11 cellular contexts compared by ENCODE assay signal in genomic region chr4:152972821-152973613, GRCh38. TPM values are rescaled to one million over a fixed set of nuclear protein-coding genes. Genes with fewer than 3 reads are reported as not detected.
DNase-seq lines count a peak whose midpoint lies in the region; ATAC-seq and TF ChIP-seq lines count a peak whose summit lies in the region.
"Had no signal": no experiment of that assay in that cellular context is flagged by ENCODE, and none has a peak within 500 bp of the region (broad histone marks: within the 10 kb centered on the region; RNA-seq: fewer than 3 reads in every experiment).

No MANE protein-coding gene starts in this region.

- POLR2A ChIA-PET in CD4-positive, alpha-beta T cell (lab: Charles Lee): no interaction called here

- no peaks in the 10 kb centered on the region for H3K27me3 Mint-ChIP-seq in H9 (ENCODE audit: low read depth)
- no peaks in the 10 kb centered on the region for H3K27me3 Mint-ChIP-seq in CD4-positive, alpha-beta T cell
- H3K27me3 Mint-ChIP-seq: stimulated activated naive CD8-positive, alpha-beta T cell treated with anti-CD3 and anti-CD28 coated beads, Interleukin-15, Interleukin-2, amounts not matched to agents 100 ng/mL and 50 ng/mL, for 24 hours had no signal

- no peaks in the 10 kb centered on the region for H3K9me3 Mint-ChIP-seq in H9
- H3K9me3 Mint-ChIP-seq in CD4-positive, alpha-beta T cell: no peaks in the 10 kb centered on the region
- H3K9me3 Mint-ChIP-seq: stimulated activated naive CD8-positive, alpha-beta T cell treated with anti-CD3 and anti-CD28 coated beads, Interleukin-15, Interleukin-2, amounts not matched to agents 100 ng/mL and 50 ng/mL, for 24 hours had no signal

- no peak overlapping the region for H4K5ac ChIP-seq in H9 (ENCODE audit: insufficient read length, low read depth, low read length)

- no peak overlapping the region for H3K14ac ChIP-seq in H9 (ENCODE audit: insufficient read depth, low read length)

- H2BK20ac ChIP-seq in H9 (ENCODE audit: low read depth, low read length, poor library complexity, severe bottlenecking): no peak overlapping the region

- ATAC-seq in right cardiac atrium: peak; percentile 51 to 56
- ATAC-seq in CD4-positive, alpha-beta T cell (ENCODE audit: poor library complexity): no peak
- ATAC-seq in HG02884 (IDR thresholded peaks at IDR 0.05; ENCODE audit: unreplicated experiment): no peak
- no peak for ATAC-seq in HG03521 (IDR thresholded peaks at IDR 0.05; ENCODE audit: unreplicated experiment)
- ATAC-seq: HepG2 had no signal

- no peaks in the 10 kb centered on the region for H3K79me2 ChIP-seq in H9 (ENCODE audit: insufficient read depth, low read length)

- intact Hi-C loops in right cardiac atrium (cut with DNase I): no loop called here
- intact Hi-C loops in CD4-positive, alpha-beta T cell (cut with DNase I, micrococcal nuclease): no loop called here

- H2BK120ac ChIP-seq in H9 (ENCODE audit: low read depth, low read length, poor library complexity, severe bottlenecking): no peak overlapping the region

- H4K91ac ChIP-seq in H9 (ENCODE audit: insufficient read length, low read depth, low read length): no peak overlapping the region

- H3K23ac ChIP-seq in H9 (ENCODE audit: insufficient read length, low read depth, low read length): no peak overlapping the region

- H3K23me2 ChIP-seq in H9 (ENCODE audit: insufficient read length, low read depth, low read length, poor library complexity, severe bottlenecking): no peaks in the 10 kb centered on the region

- H4K8ac ChIP-seq in H9 (replicated peaks; ENCODE audit: insufficient read length, low read depth, low read length): no peak overlapping the region

- H2BK15ac ChIP-seq in H9 (ENCODE audit: low read depth, low read length): no peak overlapping the region

- H3T11ph ChIP-seq in H9 (ENCODE audit: low read length): no peak overlapping the region

- no peak overlapping the region for H3K4ac ChIP-seq in H9 (ENCODE audit: low read depth, low read length)

- no peaks in the 10 kb centered on the region for H3K27me3 ChIP-seq in H9 (ENCODE audit: insufficient read depth, low read length)
- H3K27me3 ChIP-seq in right cardiac atrium (ENCODE audit: control insufficient read depth, insufficient read depth): no peaks in the 10 kb centered on the region
- H3K27me3 ChIP-seq in CD4-positive, alpha-beta T cell (ENCODE audit: control insufficient read depth, insufficient read depth, low read length): no peaks in the 10 kb centered on the region

- H3K9me3 ChIP-seq in H9 (ENCODE audit: control insufficient read depth, low read depth, low read length) (no peaks in the 10 kb centered on the region), right cardiac atrium (ENCODE audit: control insufficient read depth, low read length) (no peaks in the 10 kb centered on the region)
- no peaks in the 10 kb centered on the region for H3K9me3 ChIP-seq in CD4-positive, alpha-beta T cell (ENCODE audit: control insufficient read depth, low read length)

- no peak overlapping the region for H3K4me3 ChIP-seq in right cardiac atrium (ENCODE audit: low read length)

- no peaks in the 10 kb centered on the region for H3K4me1 Mint-ChIP-seq in H9
- H3K4me1 Mint-ChIP-seq in CD4-positive, alpha-beta T cell (ENCODE audit: low read depth): no peaks in the 10 kb centered on the region

- DNase-seq in H9 (peak; percentile 16), amniotic stem cell (lab: John Stamatoyannopoulos, UW) (peak; percentile 87), right cardiac atrium (peak in 1 of 3 donors; percentile 48), stromal cell of bone marrow (ENCODE audit: low read depth) (peak; percentile 92), NCI-H1436 treated with DMSO at 0.1 percent for 48 hours (lab: John Stamatoyannopoulos, UW) (no peak)
- DNase-seq in CD4-positive, alpha-beta T cell: no peak
- DNase-seq: GF-D8 had no signal

- H3K4me1 ChIP-seq in H9 (ENCODE audit: insufficient read depth, low read length) (no peaks in the 10 kb centered on the region), right cardiac atrium (ENCODE audit: control insufficient read depth, insufficient read depth, low read length) (no peaks in the 10 kb centered on the region)

- no peak overlapping the region for H2BK12ac ChIP-seq in H9 (ENCODE audit: insufficient read length, low read depth, low read length)

- H4K20me1 ChIP-seq in H9 (ENCODE audit: control insufficient read depth, insufficient read depth, insufficient read length): no peaks in the 10 kb centered on the region

- CTCF ChIA-PET in CD4-positive, alpha-beta T cell (lab: Charles Lee): no interaction called here

- no peak overlapping the region for H2AK5ac ChIP-seq in H9 (ENCODE audit: insufficient read length, low read length)

- no peak overlapping the region for H2AFZ ChIP-seq in H9 (ENCODE audit: low read length)

- no CpG with 5 or more reads among the region's 11 CpGs for WGBS in H9 (ENCODE audit: extremely low coverage, insufficient read length, low lambda C conversion rate)
- 73% methylated on average over 11 of the region's 11 CpGs for WGBS in right cardiac atrium

- H3K4me3 Mint-ChIP-seq in H9: no peak overlapping the region
- H3K4me3 Mint-ChIP-seq in CD4-positive, alpha-beta T cell: no peak overlapping the region
- H3K4me3 Mint-ChIP-seq: stimulated activated naive CD8-positive, alpha-beta T cell treated with anti-CD3 and anti-CD28 coated beads, Interleukin-15, Interleukin-2, amounts not matched to agents 100 ng/mL and 50 ng/mL, for 24 hours had no signal

- H3K36me3 Mint-ChIP-seq in H9 (ENCODE audit: insufficient read depth in 1 of 3, low read depth in 3 of 3): peaks cover 44 to 80% (median 70%) of the 10 kb centered on the region in 3 experiments; a peak in 6 of 7 replicates
- H3K36me3 Mint-ChIP-seq in CD4-positive, alpha-beta T cell (ENCODE audit: low read depth): no peaks in the 10 kb centered on the region

- no peaks in the 10 kb centered on the region for H3K79me1 ChIP-seq in H9 (ENCODE audit: insufficient read depth, low read depth, low read length, poor library complexity, severe bottlenecking)

- H2BK5ac ChIP-seq in H9 (ENCODE audit: insufficient read length, low read length): no peak overlapping the region

- H3K27ac Mint-ChIP-seq in H9: peak overlapping the region in 2 of 3 experiments; percentile 49 to 94; a peak in 3 of 7 replicates
- H3K27ac Mint-ChIP-seq in CD4-positive, alpha-beta T cell: no peak overlapping the region
- H3K27ac Mint-ChIP-seq: stimulated activated naive CD8-positive, alpha-beta T cell treated with anti-CD3 and anti-CD28 coated beads, Interleukin-15, Interleukin-2, amounts not matched to agents 100 ng/mL and 50 ng/mL, for 24 hours had no signal

- H3K4me2 ChIP-seq in H9 (ENCODE audit: insufficient read depth, insufficient read length, low read length): no peak overlapping the region

- H3K27ac ChIP-seq in H9 (ENCODE audit: insufficient read length, low read depth, low read length) (no peak overlapping the region), right cardiac atrium (ENCODE audit: low read length) (no peak overlapping the region)
- no peak overlapping the region for H3K27ac ChIP-seq in CD4-positive, alpha-beta T cell (ENCODE audit: low read depth, low read length)

- H3K9ac ChIP-seq in H9 (ENCODE audit: extremely low read depth, insufficient read length, low read length): no peak overlapping the region

- TF ChIP-seq CTCF in H9 (conservative IDR thresholded peaks at IDR 0.05): no peak
- no peak for TF ChIP-seq CTCF in CD4-positive, alpha-beta T cell (IDR thresholded peaks at IDR 0.05)

- no peak overlapping the region for H3K56ac ChIP-seq in H9 (ENCODE audit: insufficient read length, low read depth, low read length)

- H3K18ac ChIP-seq in H9 (ENCODE audit: insufficient read length, low read depth, low read length): no peak overlapping the region

RNA-seq across cellular contexts. Expression of gene FHDC1, which starts 36.9 kb away (rescaled TPM):
- total RNA-seq in H9 (2021) (19.7 and 19.9 TPM in 2 replicates), right cardiac atrium (1 to 10 TPM in 2 of 4 donors, under 1 TPM in 2; 0.37 to 1.3 (median 0.77) TPM)
- 0.25 TPM for polyA plus RNA-seq in right cardiac atrium
- under 1 TPM in 1 of 2 experiments, not detected in 1; 0.03 TPM for total RNA-seq in CD4-positive, alpha-beta T cell

Comparison
In these comparisons a context has a peak if more than half of its experiments do, and no peak if none do; other contexts are left out.
1. DNase-seq: peak in H9 (single experiment), amniotic stem cell (single experiment) and stromal cell of bone marrow (single experiment); none in CD4-positive, alpha-beta T cell (0 of 10) and NCI-H1436 treated with DMSO at 0.1 percent for 48 hours (single experiment).
2. ATAC-seq: peak in right cardiac atrium (2 of 2); none in CD4-positive, alpha-beta T cell (single experiment), HG02884 (single experiment) and HG03521 (single experiment).